ENCODE assay signal across 1 cellular context in the genomic region with DNA sequence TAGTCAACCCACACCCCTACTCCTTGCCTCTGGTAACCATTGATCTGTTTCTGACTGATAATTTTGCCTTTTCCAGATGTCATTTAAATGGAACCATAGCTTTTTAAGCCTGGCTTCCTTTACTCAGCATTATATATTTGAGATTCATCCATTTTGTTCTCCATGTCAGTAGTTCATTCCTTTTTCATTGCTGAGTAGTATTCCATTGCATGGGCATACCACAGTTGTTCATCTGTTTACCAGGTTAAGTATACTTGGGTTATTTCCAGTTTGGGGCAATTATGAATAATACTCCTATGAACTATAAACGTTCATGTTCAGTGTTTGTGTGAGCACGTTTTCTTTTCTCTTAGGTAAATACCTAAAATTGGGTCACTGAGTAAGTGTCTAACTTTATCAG.
TF ChIP-seq lines count a peak whose summit lies in the region.

No MANE protein-coding gene starts in this region.

TF ChIP-seq in K562, 482 proteins besides CTCF, POLR2A, EP300 and RAD21:
- TF ChIP-seq HIVEP1 (CRISPR knock-in tag; IDR thresholded peaks at IDR 0.05) (no peak), SMARCE1 (IDR thresholded peaks at IDR 0.05) (no peak), CBX1 (IDR thresholded peaks at IDR 0.05; ENCODE audit: low read depth) (peak; percentile 96), HLTF (IDR thresholded peaks at IDR 0.05) (0 out of 2 replicates have a peak, but pooled peaks have one; percentile 29), TRIM24 (IDR thresholded peaks at IDR 0.05) (peak; percentile 58 to 85), CHD4 (IDR thresholded peaks at IDR 0.05; ENCODE audit: insufficient read depth, insufficient replicate concordance, low read depth, low read length, poor library complexity, severe bottlenecking) (peak; percentile 92), ZNF121 (CRISPR knock-in tag; conservative IDR thresholded peaks at IDR 0.05) (0 out of 2 replicates have a peak, but pooled peaks have one; percentile 15), NBN (IDR thresholded peaks at IDR 0.05; ENCODE audit: low read depth) (peak; percentile 72; the same call in 1 of the 2 replicates), KDM1A (IDR thresholded peaks at IDR 0.05) (peak; percentile 92 to 95), TRIM28 (IDR thresholded peaks at IDR 0.05) (peak; percentile 96), RCOR1 (IDR thresholded peaks at IDR 0.05; ENCODE audit: borderline replicate concordance in 1 of 2, low read depth in 2 of 2, low read length in 2 of 2) (peak in 1 of 2 experiments; percentile 89; a peak in 3 of 4 replicates), PHF20 (IDR thresholded peaks at IDR 0.05; ENCODE audit: partially characterized antibody) (peak; percentile 63), ZNF699 (CRISPR knock-in tag; IDR thresholded peaks at IDR 0.05; ENCODE audit: insufficient replicate concordance) (no peak), ARID2 (IDR thresholded peaks at IDR 0.05) (no peak), HEY1 (CRISPR knock-in tag; IDR thresholded peaks at IDR 0.05; ENCODE audit: borderline replicate concordance) (no peak), RFX1 (IDR thresholded peaks at IDR 0.05) (no peak), ARNT (IDR thresholded peaks at IDR 0.05) (peak; percentile 65 to 91; a peak in 3 of 4 replicates), ZNF592 (IDR thresholded peaks at IDR 0.05) (peak; percentile 44; the same call in 1 of the 2 replicates), RBM25 (IDR thresholded peaks at IDR 0.05; ENCODE audit: low read depth, low read length, severe bottlenecking) (peak; percentile 98), ZNF146 (CRISPR knock-in tag; IDR thresholded peaks at IDR 0.05; ENCODE audit: unreplicated experiment) (peak; percentile 100), CBX5 (IDR thresholded peaks at IDR 0.05; ENCODE audit: borderline replicate concordance, low read depth) (peak; percentile 79), ZNF280B (CRISPR knock-in tag; IDR thresholded peaks at IDR 0.05) (no peak), RAD51 (IDR thresholded peaks at IDR 0.05; ENCODE audit: borderline replicate concordance, low read depth) (0 out of 2 replicates have a peak, but pooled peaks have one; percentile 17), DACH1 (IDR thresholded peaks at IDR 0.05; ENCODE audit: partially characterized antibody) (peak; percentile 27), ZNF24 (IDR thresholded peaks at IDR 0.05) (peak; percentile 89), BCOR (IDR thresholded peaks at IDR 0.05) (peak; percentile 99), NFIC (IDR thresholded peaks at IDR 0.05) (0 out of 2 replicates have a peak, but pooled peaks have one; percentile 6), CC2D1A (IDR thresholded peaks at IDR 0.05) (peak; percentile 60; the same call in 1 of the 2 replicates), TFAM (CRISPR knock-in tag; conservative IDR thresholded peaks at IDR 0.05) (no peak), CBX3 (IDR thresholded peaks at IDR 0.05; ENCODE audit: borderline replicate concordance in 1 of 2, low read length in 2 of 2) (peak in 1 of 2 experiments; percentile 100; a peak in 2 of 3 replicates), XRCC3 (IDR thresholded peaks at IDR 0.05) (no peak), NKRF (IDR thresholded peaks at IDR 0.05; ENCODE audit: borderline replicate concordance) (no peak), E2F8 (IDR thresholded peaks at IDR 0.05; ENCODE audit: low read depth, partially characterized antibody) (peak; percentile 14), SMARCA5 (IDR thresholded peaks at IDR 0.05) (peak; percentile 90), SP2 (IDR thresholded peaks at IDR 0.05; ENCODE audit: extremely low read depth, low read depth, low read length, poor library complexity, severe bottlenecking) (no peak), HDAC2 (IDR thresholded peaks at IDR 0.05) (peak; percentile 89), ADNP (tag; IDR thresholded peaks at IDR 0.05) (peak; percentile 92), NFYB (IDR thresholded peaks at IDR 0.05; ENCODE audit: extremely low read depth, insufficient read length) (no peak), POLR3G (IDR thresholded peaks at IDR 0.05; ENCODE audit: extremely low read depth, insufficient read length, insufficient replicate concordance) (no peak), HDAC1 (IDR thresholded peaks at IDR 0.05) (peak; percentile 52 to 63; a peak in 2 of 4 replicates), ZNF280A (IDR thresholded peaks at IDR 0.05; ENCODE audit: low read depth, partially characterized antibody) (peak; percentile 79), SRF (CRISPR knock-in tag; IDR thresholded peaks at IDR 0.05) (no peak), KAT8 (IDR thresholded peaks at IDR 0.05; ENCODE audit: low read depth) (no peak), MIER1 (IDR thresholded peaks at IDR 0.05; ENCODE audit: low read depth) (0 out of 2 replicates have a peak, but pooled peaks have one; percentile 15), LEF1 (IDR thresholded peaks at IDR 0.05) (peak; percentile 42; the same call in 1 of the 2 replicates), GTF2B (IDR thresholded peaks at IDR 0.05; ENCODE audit: extremely low read depth, insufficient read length) (no peak)
- TF ChIP-seq, protein P1, sequence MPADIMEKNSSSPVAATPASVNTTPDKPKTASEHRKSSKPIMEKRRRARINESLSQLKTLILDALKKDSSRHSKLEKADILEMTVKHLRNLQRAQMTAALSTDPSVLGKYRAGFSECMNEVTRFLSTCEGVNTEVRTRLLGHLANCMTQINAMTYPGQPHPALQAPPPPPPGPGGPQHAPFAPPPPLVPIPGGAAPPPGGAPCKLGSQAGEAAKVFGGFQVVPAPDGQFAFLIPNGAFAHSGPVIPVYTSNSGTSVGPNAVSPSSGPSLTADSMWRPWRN (IDR thresholded peaks at IDR 0.05; ENCODE audit: low read depth), result 0 out of 2 replicates have a peak, but pooled peaks have one; percentile 24
- TF ChIP-seq, protein P2, sequence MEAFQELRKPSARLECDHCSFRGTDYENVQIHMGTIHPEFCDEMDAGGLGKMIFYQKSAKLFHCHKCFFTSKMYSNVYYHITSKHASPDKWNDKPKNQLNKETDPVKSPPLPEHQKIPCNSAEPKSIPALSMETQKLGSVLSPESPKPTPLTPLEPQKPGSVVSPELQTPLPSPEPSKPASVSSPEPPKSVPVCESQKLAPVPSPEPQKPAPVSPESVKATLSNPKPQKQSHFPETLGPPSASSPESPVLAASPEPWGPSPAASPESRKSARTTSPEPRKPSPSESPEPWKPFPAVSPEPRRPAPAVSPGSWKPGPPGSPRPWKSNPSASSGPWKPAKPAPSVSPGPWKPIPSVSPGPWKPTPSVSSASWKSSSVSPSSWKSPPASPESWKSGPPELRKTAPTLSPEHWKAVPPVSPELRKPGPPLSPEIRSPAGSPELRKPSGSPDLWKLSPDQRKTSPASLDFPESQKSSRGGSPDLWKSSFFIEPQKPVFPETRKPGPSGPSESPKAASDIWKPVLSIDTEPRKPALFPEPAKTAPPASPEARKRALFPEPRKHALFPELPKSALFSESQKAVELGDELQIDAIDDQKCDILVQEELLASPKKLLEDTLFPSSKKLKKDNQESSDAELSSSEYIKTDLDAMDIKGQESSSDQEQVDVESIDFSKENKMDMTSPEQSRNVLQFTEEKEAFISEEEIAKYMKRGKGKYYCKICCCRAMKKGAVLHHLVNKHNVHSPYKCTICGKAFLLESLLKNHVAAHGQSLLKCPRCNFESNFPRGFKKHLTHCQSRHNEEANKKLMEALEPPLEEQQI (IDR thresholded peaks at IDR 0.05), result peak; percentile 87
- TF ChIP-seq, protein P3, sequence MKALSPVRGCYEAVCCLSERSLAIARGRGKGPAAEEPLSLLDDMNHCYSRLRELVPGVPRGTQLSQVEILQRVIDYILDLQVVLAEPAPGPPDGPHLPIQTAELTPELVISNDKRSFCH (CRISPR knock-in tag; IDR thresholded peaks at IDR 0.05), result no peak
- TF ChIP-seq, protein P3 (tag; IDR thresholded peaks at IDR 0.05), result 0 out of 2 replicates have a peak, but pooled peaks have one; percentile 35
